Comparison of ENCODE assay signal across 22 cellular contexts in the genomic region with DNA sequence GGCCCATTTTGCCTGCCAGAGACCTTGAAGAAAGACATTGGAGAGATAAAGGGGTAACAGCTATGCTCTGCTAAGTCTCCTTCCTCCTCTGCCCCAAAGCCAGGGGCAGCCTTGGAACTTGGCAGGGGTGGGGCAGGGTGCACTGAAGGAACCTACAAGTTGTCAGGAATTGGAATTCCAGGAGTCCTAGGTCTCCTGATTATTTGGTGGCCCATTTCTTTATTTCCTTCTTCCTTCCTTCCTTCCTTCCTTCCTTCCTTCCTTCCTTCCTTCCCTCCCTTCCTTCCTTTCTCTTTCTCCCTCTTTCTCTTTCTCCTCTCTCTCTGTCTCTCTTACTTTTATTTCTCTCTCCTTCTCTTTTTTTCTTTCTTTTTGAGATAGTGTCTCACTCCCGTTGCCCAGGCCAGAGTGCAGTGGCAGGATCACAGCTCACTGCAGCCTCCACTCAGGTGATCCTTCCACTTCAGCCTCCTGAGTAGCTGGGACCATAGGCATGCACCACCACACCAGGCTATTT. TPM values are rescaled to one million over a fixed set of nuclear protein-coding genes. Genes with fewer than 3 reads are reported as not detected.
DNase-seq lines count a peak whose midpoint lies in the region; ATAC-seq, FAIRE-seq and TF ChIP-seq lines count a peak whose summit lies in the region.
"Had no signal": no experiment of that assay in that cellular context is flagged by ENCODE, and none has a peak within 500 bp of the region (broad histone marks: within the 10 kb centered on the region; RNA-seq: fewer than 3 reads in every experiment).

No MANE protein-coding gene starts in this region.

- peaks cover 0 to 40% of the 10 kb centered on the region in 2 experiments; a peak in 2 of 4 replicates for H3K79me1 ChIP-seq in IMR-90 (ENCODE audit: low read depth in 1 of 2, low read length in 2 of 2)

- peak overlapping the region; percentile 93; the same call in 1 of the 2 replicates for H3K27ac ChIP-seq in IMR-90 (ENCODE audit: insufficient read depth, low read length)
- no peak overlapping the region for H3K27ac ChIP-seq in right lobe of liver
- H3K27ac ChIP-seq: vagina, WERI-Rb-1 had no signal

- H4K5ac ChIP-seq in IMR-90 (ENCODE audit: low read depth, low read length), result peak overlapping the region; percentile 94

- no TSS peak for BruUV-seq in IMR-90 (replicated peaks; lab: Mats Ljungman, UMichigan)

- in situ Hi-C loops in IMR-90 (cut with MboI; ENCODE audit: low sequenced_read_pairs), result no loop called here

- no peak overlapping the region for H3K9ac ChIP-seq in IMR-90 (ENCODE audit: low read depth, low read length)

- peak overlapping the region; percentile 84; the same call in 1 of the 2 replicates for H3K23ac ChIP-seq in IMR-90 (ENCODE audit: low read depth, low read length)

- H4K8ac ChIP-seq in IMR-90 (ENCODE audit: low read depth in 2 of 2, low read length in 2 of 2), result peak overlapping the region; percentile 73 to 98

- H3K4me2 ChIP-seq in IMR-90 (ENCODE audit: low read depth, low read length), result no peak overlapping the region

- H3K9me3 Mint-ChIP-seq in chondrocyte (ENCODE audit: low read depth) (peaks cover 3% of the 10 kb centered on the region), nephron progenitor cell (no peaks in the 10 kb centered on the region)
- H3K9me3 Mint-ChIP-seq: activated naive CD8-positive, alpha-beta T cell treated with anti-CD3 and anti-CD28 coated beads for 36 hours; activated T-helper 17 cell treated with anti-CD3 and anti-CD28 coated beads, Interleukin-2, amount 50 U/mL, for 72 hours; CD8-positive, alpha-beta memory T cell; T-helper 2 cell treated with Interferon-gamma antibody and Interleukin-4, amounts not matched to agents 5 μg/mL and 100 μg/mL, for 36 hours had no signal

- DNase-seq in IMR-90 (no peak), chondrocyte (ENCODE audit: low spot score) (no peak), nephron progenitor cell (no peak), medulla oblongata (ENCODE audit: extremely low spot score) (no peak), GM19239 (ENCODE audit: insufficient read length, low spot score) (no peak), right lobe of liver (no peak)
- DNase-seq: activated naive CD8-positive, alpha-beta T cell treated with anti-CD3 and anti-CD28 coated beads for 36 hours; CD8-positive, alpha-beta memory T cell; DMS79; effector CD4-positive, alpha-beta T cell; mammary epithelial cell; MM.1S; naive B cell; NCI-H1436; NCI-H526; RPMI8226; WERI-Rb-1 had no signal

- no peak for ATAC-seq in IMR-90 (ENCODE audit: low read depth)
- no peak for ATAC-seq in HG03039 (IDR thresholded peaks at IDR 0.05; ENCODE audit: unreplicated experiment)
- ATAC-seq in right lobe of liver, result no peak
- ATAC-seq: activated T-helper 17 cell treated with anti-CD3 and anti-CD28 coated beads, Interleukin-2, amount 50 U/mL, for 72 hours had no signal

- H3K4me3 Mint-ChIP-seq in chondrocyte (ENCODE audit: unreplicated experiment), result no peak overlapping the region
- H3K4me3 Mint-ChIP-seq in nephron progenitor cell, result no peak overlapping the region
- H3K4me3 Mint-ChIP-seq: activated naive CD8-positive, alpha-beta T cell treated with anti-CD3 and anti-CD28 coated beads for 36 hours; activated T-helper 17 cell treated with anti-CD3 and anti-CD28 coated beads, Interleukin-2, amount 50 U/mL, for 72 hours; CD8-positive, alpha-beta memory T cell; T-helper 2 cell treated with Interferon-gamma antibody and Interleukin-4, amounts not matched to agents 5 μg/mL and 100 μg/mL, for 36 hours had no signal

- H3K36me3 ChIP-seq in IMR-90 (ENCODE audit: control insufficient read depth, insufficient read depth, low read length), result no peaks in the 10 kb centered on the region
- no peaks in the 10 kb centered on the region for H3K36me3 ChIP-seq in right lobe of liver
- H3K36me3 ChIP-seq: vagina, WERI-Rb-1 had no signal

- H4K91ac ChIP-seq in IMR-90 (ENCODE audit: insufficient read depth, low read depth, low read length), result peak overlapping the region; percentile 98

- POLR2A ChIA-PET in IMR-90 (lab: Charles Lee; ENCODE audit: unreplicated experiment), result no interaction called here

- no CpG with 5 or more reads among the region's 1 CpG for WGBS in IMR-90 (ENCODE audit: extremely low coverage in 2 of 2, insufficient read length in 1 of 2), 2 experiments
- 45% methylated on average over 1 of the region's 1 CpG for WGBS in right lobe of liver (ENCODE audit: insufficient coverage, low coverage, low lambda C conversion rate, missing lambda C conversion rate)

- H3K4me3 ChIP-seq in IMR-90 (ENCODE audit: insufficient read depth, low read depth, low read length) (no peak overlapping the region), right lobe of liver (no peak overlapping the region)
- H3K4me3 ChIP-seq: vagina had no signal

- peak overlapping the region; percentile 98 for H2AK9ac ChIP-seq in IMR-90 (replicated peaks; ENCODE audit: low read depth, low read length, poor library complexity)

- dilution Hi-C loops in IMR-90 (cut with HindIII; ENCODE audit: low sequenced_read_pairs, unreplicated experiment), result no loop called here

- TF ChIP-seq RAD21 in IMR-90 (IDR thresholded peaks at IDR 0.05; ENCODE audit: low read length), result no peak

- no peak overlapping the region for H2AFZ ChIP-seq in IMR-90 (replicated peaks; ENCODE audit: low read length, poor library complexity)

- TF ChIP-seq POLR2A in IMR-90 (IDR thresholded peaks at IDR 0.05; ENCODE audit: low read depth, low read length), result no peak
- TF ChIP-seq POLR2A in right lobe of liver (IDR thresholded peaks at IDR 0.05), result no peak

- no peaks in the 10 kb centered on the region for H4K20me1 ChIP-seq in IMR-90 (ENCODE audit: insufficient read depth, low read length)

- peak overlapping the region; percentile 99 for H2BK120ac ChIP-seq in IMR-90 (ENCODE audit: low read depth, low read length)

- FAIRE-seq in GM19239 (lab: Jason Lieb, UNC), result no peak
- FAIRE-seq: frontal cortex had no signal

- TF ChIP-seq CTCF in IMR-90 (conservative IDR thresholded peaks at IDR 0.05; ENCODE audit: low read depth, low read length), result no peak
- TF ChIP-seq CTCF in chondrocyte (IDR thresholded peaks at IDR 0.05), result no peak
- TF ChIP-seq CTCF in nephron progenitor cell (IDR thresholded peaks at IDR 0.05), result no peak
- no peak for TF ChIP-seq CTCF in right lobe of liver (IDR thresholded peaks at IDR 0.05)

- H3K27me3 ChIP-seq in IMR-90 (ENCODE audit: control insufficient read depth, insufficient read depth, low read length) (no peaks in the 10 kb centered on the region), right lobe of liver (no peaks in the 10 kb centered on the region)
- H3K27me3 ChIP-seq: vagina had no signal

- H3K4me1 ChIP-seq in IMR-90 (ENCODE audit: control insufficient read depth, insufficient read depth, low read length) (peaks cover 44% of the 10 kb centered on the region), right lobe of liver (no peaks in the 10 kb centered on the region)
- H3K4me1 ChIP-seq: vagina had no signal

- H3K9me1 ChIP-seq in IMR-90 (ENCODE audit: insufficient read depth, low read length), result peaks cover 48% of the 10 kb centered on the region

- peak overlapping the region; percentile 100; the same call in 2 of the 3 replicates for H2BK15ac ChIP-seq in IMR-90 (ENCODE audit: low read depth, low read length)

- H3K18ac ChIP-seq in IMR-90 (ENCODE audit: low read depth, low read length), result peak overlapping the region; percentile 69

- peak overlapping the region; percentile 100 for H2BK20ac ChIP-seq in IMR-90 (ENCODE audit: low read depth, low read length)

- H3K27me3 Mint-ChIP-seq in chondrocyte (ENCODE audit: low read depth) (no peaks in the 10 kb centered on the region), nephron progenitor cell (ENCODE audit: low read depth, poor library complexity) (peaks cover 5% of the 10 kb centered on the region)

- peak overlapping the region; percentile 96 for H2AK5ac ChIP-seq in IMR-90 (ENCODE audit: low read depth, low read length)

- H3K36me3 Mint-ChIP-seq in chondrocyte (ENCODE audit: low read depth) (no peaks in the 10 kb centered on the region), nephron progenitor cell (ENCODE audit: low read depth) (no peaks in the 10 kb centered on the region)
- H3K36me3 Mint-ChIP-seq: activated naive CD8-positive, alpha-beta T cell treated with anti-CD3 and anti-CD28 coated beads for 36 hours; CD8-positive, alpha-beta memory T cell; naive B cell had no signal

- peak overlapping the region; percentile 36; the same call in 1 of the 2 replicates for H3K56ac ChIP-seq in IMR-90 (ENCODE audit: extremely low read depth, insufficient read depth, low read length)

- peak overlapping the region; percentile 99 for H3K14ac ChIP-seq in IMR-90 (replicated peaks; ENCODE audit: low read depth, low read length)

- peak overlapping the region; percentile 99 for H3K4ac ChIP-seq in IMR-90 (ENCODE audit: low read depth, low read length)

- CTCF ChIA-PET in IMR-90 (lab: Yijun Ruan, JAX), result no interaction called here

- H3K9me3 ChIP-seq in IMR-90 (ENCODE audit: control insufficient read depth, insufficient read depth, low read length) (no peaks in the 10 kb centered on the region), right lobe of liver (no peaks in the 10 kb centered on the region)
- H3K9me3 ChIP-seq: vagina had no signal

- H2BK5ac ChIP-seq in IMR-90 (ENCODE audit: low read depth, low read length, poor library complexity, severe bottlenecking), result peak overlapping the region; percentile 98

- intact Hi-C loops in IMR-90 (cut with micrococcal nuclease), result no loop called here
- intact Hi-C loops in right lobe of liver (cut with DNase I), result no loop called here

- H3K4me1 Mint-ChIP-seq in chondrocyte (ENCODE audit: low read depth), result peaks cover 68% of the 10 kb centered on the region
- H3K4me1 Mint-ChIP-seq in nephron progenitor cell, result peaks cover 84% of the 10 kb centered on the region
- H3K4me1 Mint-ChIP-seq: activated T-helper 17 cell treated with anti-CD3 and anti-CD28 coated beads, Interleukin-2, amount 50 U/mL, for 72 hours; CD8-positive, alpha-beta memory T cell; naive B cell had no signal

- H3K27ac Mint-ChIP-seq in chondrocyte (ENCODE audit: unreplicated experiment) (peak overlapping the region; percentile 98), nephron progenitor cell (peak overlapping the region; percentile 99)
- H3K27ac Mint-ChIP-seq: activated naive CD8-positive, alpha-beta T cell treated with anti-CD3 and anti-CD28 coated beads for 36 hours; activated T-helper 17 cell treated with anti-CD3 and anti-CD28 coated beads, Interleukin-2, amount 50 U/mL, for 72 hours; CD8-positive, alpha-beta memory T cell; T-helper 2 cell treated with Interferon-gamma antibody and Interleukin-4, amounts not matched to agents 5 μg/mL and 100 μg/mL, for 36 hours had no signal

RNA-seq across cellular contexts. Expression of gene FZD2, which starts 8.5 kb away (rescaled TPM):
- total RNA-seq in IMR-90 (2012; rRNA removed) (21.3 and 22.8 TPM in 2 replicates), chondrocyte (103 to 127 TPM (median 108 TPM) in 3 replicates), right lobe of liver (under 1 TPM; 0.11 to 0.64 (median 0.28) TPM)
- polyA plus RNA-seq in IMR-90 (2012; rRNA removed), result 130 and 133 TPM in 2 replicates
- 46.5 and 172 TPM in 2 replicates for polyA plus RNA-seq in IMR-90 (2012; cell fraction: cytosol; rRNA removed)
- 28.2 and 69.3 TPM in 2 replicates for polyA plus RNA-seq in IMR-90 (2012; cell fraction: nucleus; rRNA removed; ENCODE audit: low replicate concordance)
- total RNA-seq: activated naive CD8-positive, alpha-beta T cell treated with anti-CD3 and anti-CD28 coated beads for 36 hours; activated T-helper 17 cell treated with anti-CD3 and anti-CD28 coated beads, Interleukin-2, amount 50 U/mL, for 72 hours had no signal
- polyA plus RNA-seq: CD8-positive, alpha-beta memory T cell had no signal

RNA-seq across cellular contexts. Expression of gene GPATCH8, which starts 45.6 kb away (rescaled TPM):
- total RNA-seq in IMR-90 (2012; rRNA removed), result 8.8 and 13.3 TPM in 2 replicates
- 13.2 and 13.4 TPM in 2 replicates for polyA plus RNA-seq in IMR-90 (2012; rRNA removed)
- polyA plus RNA-seq in IMR-90 (2012; cell fraction: cytosol; rRNA removed), result 4.0 and 6.5 TPM in 2 replicates
- polyA plus RNA-seq in IMR-90 (2012; cell fraction: nucleus; rRNA removed; ENCODE audit: low replicate concordance), result 23.4 and 34.8 TPM in 2 replicates
- 31.1 to 47.0 TPM (median 35.5 TPM) in 3 replicates for total RNA-seq in chondrocyte
- total RNA-seq in right lobe of liver, result 10 to 100 TPM in 4 of 6 experiments, 1 to 10 TPM in 2; 8.1 to 14.4 (median 13.1) TPM

Comparison
In these comparisons a context has a peak if more than half of its experiments do, and no peak if none do; other contexts are left out.
1. RNA of gene FZD2, which starts 8.5 kb away (total RNA-seq): 103 to 127 TPM in chondrocyte and 21.3 to 22.8 TPM in IMR-90; 0.11 to 0.64 TPM in right lobe of liver; every median in the first group is over 10 times any median in the second.